ENCODE assay signal across 8 cellular contexts in genomic region chr5:72320022-72320898, GRCh38. TPM values are rescaled to one million over a fixed set of nuclear protein-coding genes. Genes with fewer than 3 reads are reported as not detected.
A peak's percentile ranks its signal among the peaks of the same experiment; 100 is the strongest.
DNase-seq lines count a peak whose midpoint lies in the region; ATAC-seq lines count a peak whose summit lies in the region.

MRPS27 (minus strand) TSS chr5:72320240; CDS start chr5:72320221, 19 bp downstream.
A gene with protein sequence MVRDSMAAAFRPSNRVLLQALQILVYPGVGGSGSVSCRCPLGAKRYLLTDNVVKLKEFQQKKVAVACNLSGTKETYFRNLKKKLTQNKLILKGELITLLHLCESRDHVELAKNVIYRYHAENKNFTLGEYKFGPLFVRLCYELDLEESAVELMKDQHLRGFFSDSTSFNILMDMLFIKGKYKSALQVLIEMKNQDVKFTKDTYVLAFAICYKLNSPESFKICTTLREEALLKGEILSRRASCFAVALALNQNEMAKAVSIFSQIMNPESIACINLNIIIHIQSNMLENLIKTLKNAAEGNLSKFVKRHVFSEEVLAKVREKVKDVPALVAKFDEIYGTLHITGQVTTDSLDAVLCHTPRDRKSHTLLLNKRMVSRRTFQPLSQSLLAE (plus strand): TSS chr5:72320373. CDS start chr5:72320383, 10 bp downstream.

- H3K36me3 Mint-ChIP-seq in activated T-helper 1 cell treated with anti-CD3 and anti-CD28 coated beads, Interleukin-12 subunit alpha, Interleukin-12 subunit beta, Interleukin-2, Interleukin-4 antibody, amounts not matched to agents 30 ng/mL and 10 ng/mL and 1 ng/mL, durations not matched to agents 14 hours and 24 hours and 36 hours (ENCODE audit: low read depth), result peaks cover 30% of the 10 kb centered on the region
- peaks cover 14 to 21% of the 10 kb centered on the region in 2 donors for H3K36me3 Mint-ChIP-seq in naive B cell
- H3K36me3 Mint-ChIP-seq in stimulated activated memory B cell treated with anti-CD40 and anti-IgM and Interleukin-4, amounts not matched to agents 10 μg/mL and 1 μg/mL and 100 μg/mL, for 72 hours, result peaks cover 26% of the 10 kb centered on the region

- DNase-seq in EH (ENCODE audit: low read depth), result peak; percentile 98
- DNase-seq in GM23248, result peak; percentile 100
- peak; percentile 97 to 98 for DNase-seq in Kasumi-1 (lab: John Stamatoyannopoulos, UW)
- DNase-seq in RKO (ENCODE audit: low spot score), result peak; percentile 99
- DNase-seq in activated T-helper 1 cell treated with anti-CD3 and anti-CD28 coated beads, Interleukin-12 subunit alpha, Interleukin-12 subunit beta, Interleukin-2, Interleukin-4 antibody, amounts not matched to agents 30 ng/mL and 10 ng/mL and 1 ng/mL, durations not matched to agents 14 hours and 24 hours and 36 hours (ENCODE audit: low spot score), result peak; percentile 93
- DNase-seq in fibroblast of gingiva (ENCODE audit: low read depth), result peak; percentile 100
- peak; percentile 94 for DNase-seq in naive B cell

- H3K4me2 ChIP-seq in GM23248 (ENCODE audit: unreplicated experiment), result peak within 1 kb of the TSS; percentile 85

- H3K27me3 Mint-ChIP-seq in activated T-helper 1 cell treated with anti-CD3 and anti-CD28 coated beads, Interleukin-12 subunit alpha, Interleukin-12 subunit beta, Interleukin-2, Interleukin-4 antibody, amounts not matched to agents 30 ng/mL and 10 ng/mL and 1 ng/mL, durations not matched to agents 14 hours and 24 hours and 36 hours (ENCODE audit: insufficient read depth), result no peaks in the 10 kb centered on the region
- H3K27me3 Mint-ChIP-seq in naive B cell, result no peaks in the 10 kb centered on the region
- H3K27me3 Mint-ChIP-seq in stimulated activated memory B cell treated with anti-CD40 and anti-IgM and Interleukin-4, amounts not matched to agents 10 μg/mL and 1 μg/mL and 100 μg/mL, for 72 hours, result no peaks in the 10 kb centered on the region

- H2AFZ ChIP-seq in GM23248, result peak within 1 kb of the TSS; percentile 94

- peaks cover 4% of the 10 kb centered on the region for H3F3A ChIP-seq in GM23248 (ENCODE audit: insufficient read depth)

- H3K27ac Mint-ChIP-seq in activated T-helper 1 cell treated with anti-CD3 and anti-CD28 coated beads, Interleukin-12 subunit alpha, Interleukin-12 subunit beta, Interleukin-2, Interleukin-4 antibody, amounts not matched to agents 30 ng/mL and 10 ng/mL and 1 ng/mL, durations not matched to agents 14 hours and 24 hours and 36 hours, result peak within 1 kb of the TSS; percentile 83
- peak within 1 kb of the TSS; percentile 81 to 99 (median 94) for H3K27ac Mint-ChIP-seq in naive B cell
- peak within 1 kb of the TSS; percentile 95 for H3K27ac Mint-ChIP-seq in stimulated activated memory B cell treated with anti-CD40 and anti-IgM and Interleukin-4, amounts not matched to agents 10 μg/mL and 1 μg/mL and 100 μg/mL, for 72 hours

- intact Hi-C loops in activated T-helper 1 cell treated with anti-CD3 and anti-CD28 coated beads, Interleukin-12 subunit alpha, Interleukin-12 subunit beta, Interleukin-2, Interleukin-4 antibody, amounts not matched to agents 30 ng/mL and 10 ng/mL and 1 ng/mL, durations not matched to agents 14 hours and 24 hours and 36 hours (cut with micrococcal nuclease), result loop anchor here (1.0 to 10.0 kb wide), 6 partner anchors 12 to 1175 kb away; partner anchors contain the start of genes BTF3 and MCCC2

- H4K20me1 ChIP-seq in GM23248 (ENCODE audit: insufficient read depth), result no peaks in the 10 kb centered on the region

- H3K27ac ChIP-seq in GM23248, result peak within 1 kb of the TSS; percentile 67

- H3K9me2 ChIP-seq in GM23248 (ENCODE audit: insufficient read depth), result no peaks in the 10 kb centered on the region

- H3K27me3 ChIP-seq in GM23248 (replicated peaks; ENCODE audit: insufficient read depth), result no peaks in the 10 kb centered on the region

- H3K9me3 ChIP-seq in GM23248 (ENCODE audit: low read depth), result no peaks in the 10 kb centered on the region

- H3K4me1 Mint-ChIP-seq in activated T-helper 1 cell treated with anti-CD3 and anti-CD28 coated beads, Interleukin-12 subunit alpha, Interleukin-12 subunit beta, Interleukin-2, Interleukin-4 antibody, amounts not matched to agents 30 ng/mL and 10 ng/mL and 1 ng/mL, durations not matched to agents 14 hours and 24 hours and 36 hours (ENCODE audit: low read depth), result peaks cover 40% of the 10 kb centered on the region
- peaks cover 18 to 32% (median 29%) of the 10 kb centered on the region in 3 donors for H3K4me1 Mint-ChIP-seq in naive B cell
- peaks cover 36% of the 10 kb centered on the region for H3K4me1 Mint-ChIP-seq in stimulated activated memory B cell treated with anti-CD40 and anti-IgM and Interleukin-4, amounts not matched to agents 10 μg/mL and 1 μg/mL and 100 μg/mL, for 72 hours

- peak within 1 kb of the TSS; percentile 99 for H3K4me3 ChIP-seq in GM23248

- peaks cover 61% of the 10 kb centered on the region for H3K79me2 ChIP-seq in GM23248 (ENCODE audit: insufficient read depth)

- H3K9me3 Mint-ChIP-seq in activated T-helper 1 cell treated with anti-CD3 and anti-CD28 coated beads, Interleukin-12 subunit alpha, Interleukin-12 subunit beta, Interleukin-2, Interleukin-4 antibody, amounts not matched to agents 30 ng/mL and 10 ng/mL and 1 ng/mL, durations not matched to agents 14 hours and 24 hours and 36 hours, result no peaks in the 10 kb centered on the region
- H3K9me3 Mint-ChIP-seq in naive B cell, result no peaks in the 10 kb centered on the region
- no peaks in the 10 kb centered on the region for H3K9me3 Mint-ChIP-seq in stimulated activated memory B cell treated with anti-CD40 and anti-IgM and Interleukin-4, amounts not matched to agents 10 μg/mL and 1 μg/mL and 100 μg/mL, for 72 hours

- H3K9ac ChIP-seq in GM23248, result peak within 1 kb of the TSS; percentile 88

- in situ Hi-C loops in GM23248 (cut with MboI), result no loop called here

- peak within 1 kb of the TSS; percentile 95 for H3K4me3 Mint-ChIP-seq in activated T-helper 1 cell treated with anti-CD3 and anti-CD28 coated beads, Interleukin-12 subunit alpha, Interleukin-12 subunit beta, Interleukin-2, Interleukin-4 antibody, amounts not matched to agents 30 ng/mL and 10 ng/mL and 1 ng/mL, durations not matched to agents 14 hours and 24 hours and 36 hours
- peak within 1 kb of the TSS; percentile 97 to 99 (median 98) for H3K4me3 Mint-ChIP-seq in naive B cell
- H3K4me3 Mint-ChIP-seq in stimulated activated memory B cell treated with anti-CD40 and anti-IgM and Interleukin-4, amounts not matched to agents 10 μg/mL and 1 μg/mL and 100 μg/mL, for 72 hours, result peak within 1 kb of the TSS; percentile 95

- H3K4me1 ChIP-seq in GM23248 (ENCODE audit: insufficient read depth), result peaks cover 22% of the 10 kb centered on the region

- H3K36me3 ChIP-seq in GM23248 (ENCODE audit: low read depth), result no peaks in the 10 kb centered on the region; the same call in none of the 2 replicates

- ATAC-seq in naive B cell (ENCODE audit: low read depth in 2 of 2), result peak; percentile 99
- ATAC-seq in stimulated activated memory B cell treated with anti-CD40 and anti-IgM and Interleukin-4, amounts not matched to agents 10 μg/mL and 1 μg/mL and 100 μg/mL, for 72 hours, result peak; percentile 100

- 0 to 1% methylated on average over 51 of the region's 51 CpGs for WGBS in GM23248 (ENCODE audit: low coverage in 1 of 2, low lambda C conversion rate in 2 of 2, missing lambda C conversion rate in 2 of 2), 2 experiments

RNA-seq across cellular contexts. Expression of gene MRPS27, which starts in this region (rescaled TPM):
- total RNA-seq in GM23248 (2014; rRNA removed; shearing (Covaris generic)), result 53.4 and 58.5 TPM in 2 replicates
- polyA plus RNA-seq in GM23248 (2016; fragmentation: Nextera tagmentation; extraction: Ambion mirVana), result 35.2 and 36.4 TPM in 2 replicates
- total RNA-seq in activated T-helper 1 cell treated with anti-CD3 and anti-CD28 coated beads, Interleukin-12 subunit alpha, Interleukin-12 subunit beta, Interleukin-2, Interleukin-4 antibody, amounts not matched to agents 30 ng/mL and 10 ng/mL and 1 ng/mL, durations not matched to agents 14 hours and 24 hours and 36 hours, result 80.1 and 88.2 TPM in 2 replicates
- polyA plus RNA-seq in naive B cell (ENCODE audit: low read depth in 6 of 6), result 10 to 100 TPM; 35.4 to 45.2 (median 40.3) TPM

RNA-seq across cellular contexts. Expression of the second gene that starts in this region (rescaled TPM):
- total RNA-seq in GM23248 (2014; rRNA removed; shearing (Covaris generic)), result 15.5 and 17.1 TPM in 2 replicates
- polyA plus RNA-seq in GM23248 (2016; fragmentation: Nextera tagmentation; extraction: Ambion mirVana) (11.1 and 14.0 TPM in 2 replicates), naive B cell (ENCODE audit: low read depth in 6 of 6) (1 to 10 TPM in 5 of 6 donors, under 1 TPM in 1; 0.11 to 5.8 (median 4.6) TPM)
- total RNA-seq in activated T-helper 1 cell treated with anti-CD3 and anti-CD28 coated beads, Interleukin-12 subunit alpha, Interleukin-12 subunit beta, Interleukin-2, Interleukin-4 antibody, amounts not matched to agents 30 ng/mL and 10 ng/mL and 1 ng/mL, durations not matched to agents 14 hours and 24 hours and 36 hours, result 13.2 and 16.9 TPM in 2 replicates

Comparison
In these comparisons a context has a peak if more than half of its experiments do, and no peak if none do; other contexts are left out.
1. Peak in every context shown above with its lines: DNase-seq, ATAC-seq, H3K4me3 ChIP-seq and H3K27ac ChIP-seq.